14 cellular contexts compared by ENCODE assay signal in the genomic region with DNA sequence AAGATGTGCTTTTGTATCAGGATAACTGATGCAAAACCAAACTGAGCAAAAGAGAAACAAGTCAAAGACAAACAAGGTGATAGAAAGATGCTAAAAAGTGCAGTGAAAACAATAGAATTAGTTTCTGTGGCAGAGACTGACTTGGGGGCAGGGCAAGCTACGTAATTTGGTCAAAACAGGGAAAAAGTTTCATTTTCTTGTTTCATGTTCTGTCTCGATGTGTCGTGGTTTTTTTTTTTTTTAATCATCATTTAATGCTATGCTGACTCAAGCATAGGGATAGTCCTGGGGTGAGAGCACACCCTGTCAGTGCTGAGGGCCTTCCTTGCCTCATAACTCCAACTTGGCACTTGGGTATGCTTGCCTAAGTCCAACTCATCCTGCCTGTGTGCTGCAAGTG.
A peak's percentile ranks its signal among the peaks of the same experiment; 100 is the strongest.
DNase-seq lines count a peak whose midpoint lies in the region; ATAC-seq lines count a peak whose summit lies in the region.
"Had no signal": no experiment of that assay in that cellular context is flagged by ENCODE, and none has a peak within 500 bp of the region (broad histone marks: within the 10 kb centered on the region; RNA-seq: fewer than 3 reads in every experiment).

No MANE protein-coding gene starts in this region.

- no peak overlapping the region for H3K27ac Mint-ChIP-seq in activated T-cell treated with anti-CD3 and anti-CD28 coated beads, Interleukin-2, amount 50 U/mL, for 72 hours
- no peak overlapping the region for H3K27ac Mint-ChIP-seq in stimulated activated effector memory CD8-positive, alpha-beta T cell treated with anti-CD3 and anti-CD28 coated beads, Interleukin-12 subunit alpha, Interleukin-12 subunit beta, amount 100 ng/mL, for 72 hours
- H3K27ac Mint-ChIP-seq: activated T-cell treated with anti-CD3 and anti-CD28 coated beads, Interleukin-2, amount 50 U/mL, for 24 hours had no signal

- H3K9me3 Mint-ChIP-seq in activated T-cell treated with anti-CD3 and anti-CD28 coated beads, Interleukin-2, amount 50 U/mL, for 72 hours, result peaks cover 0 to 1% of the 10 kb centered on the region in 2 donors
- H3K9me3 Mint-ChIP-seq in stimulated activated effector memory CD8-positive, alpha-beta T cell treated with anti-CD3 and anti-CD28 coated beads, Interleukin-12 subunit alpha, Interleukin-12 subunit beta, amount 100 ng/mL, for 72 hours, result no peaks in the 10 kb centered on the region
- H3K9me3 Mint-ChIP-seq: activated T-cell treated with anti-CD3 and anti-CD28 coated beads, Interleukin-2, amount 50 U/mL, for 24 hours had no signal

- peak in 1 of 2 donors; percentile 1 for DNase-seq in activated T-cell treated with anti-CD3 and anti-CD28 coated beads, Interleukin-2, amount 50 U/mL, for 72 hours
- no peak for DNase-seq in activated T-cell treated with anti-CD3 and anti-CD28 coated beads, Interleukin-2, amount 50 U/mL, for 48 hours
- DNase-seq in stimulated activated effector memory CD8-positive, alpha-beta T cell treated with anti-CD3 and anti-CD28 coated beads, Interleukin-12 subunit alpha, Interleukin-12 subunit beta, amount 100 ng/mL, for 72 hours (ENCODE audit: low spot score in 2 of 2), result no peak
- DNase-seq in NAMALWA (ENCODE audit: low spot score), result no peak
- DNase-seq in activated CD4-positive, alpha-beta T cell treated with anti-CD3 and anti-CD28 coated beads, Interleukin-2, amount 50 U/mL, for 1 hour, result no peak
- DNase-seq in activated CD4-positive, CD25-positive, alpha-beta regulatory T cell (lab: John Stamatoyannopoulos, UW), result no peak
- DNase-seq: activated T-cell treated with anti-CD3 and anti-CD28 coated beads, Interleukin-2, amount 50 U/mL, for 24 hours; DND-41; NCI-H1092; nucleus accumbens; transverse colon had no signal

- no peaks in the 10 kb centered on the region for H3K27me3 Mint-ChIP-seq in activated T-cell treated with anti-CD3 and anti-CD28 coated beads, Interleukin-2, amount 50 U/mL, for 72 hours (ENCODE audit: low read depth)
- H3K27me3 Mint-ChIP-seq: activated T-cell treated with anti-CD3 and anti-CD28 coated beads, Interleukin-2, amount 50 U/mL, for 24 hours had no signal

- no peaks in the 10 kb centered on the region for H3K4me1 Mint-ChIP-seq in activated T-cell treated with anti-CD3 and anti-CD28 coated beads, Interleukin-2, amount 50 U/mL, for 72 hours (ENCODE audit: low read depth)
- no peaks in the 10 kb centered on the region for H3K4me1 Mint-ChIP-seq in stimulated activated effector memory CD8-positive, alpha-beta T cell treated with anti-CD3 and anti-CD28 coated beads, Interleukin-12 subunit alpha, Interleukin-12 subunit beta, amount 100 ng/mL, for 72 hours

- H3K36me3 Mint-ChIP-seq in activated T-cell treated with anti-CD3 and anti-CD28 coated beads, Interleukin-2, amount 50 U/mL, for 72 hours (ENCODE audit: insufficient read depth in 2 of 2), result no peaks in the 10 kb centered on the region
- H3K36me3 Mint-ChIP-seq in stimulated activated effector memory CD8-positive, alpha-beta T cell treated with anti-CD3 and anti-CD28 coated beads, Interleukin-12 subunit alpha, Interleukin-12 subunit beta, amount 100 ng/mL, for 72 hours, result no peaks in the 10 kb centered on the region

- no peak overlapping the region for H3K4me3 Mint-ChIP-seq in activated T-cell treated with anti-CD3 and anti-CD28 coated beads, Interleukin-2, amount 50 U/mL, for 72 hours
- no peak overlapping the region for H3K4me3 Mint-ChIP-seq in stimulated activated effector memory CD8-positive, alpha-beta T cell treated with anti-CD3 and anti-CD28 coated beads, Interleukin-12 subunit alpha, Interleukin-12 subunit beta, amount 100 ng/mL, for 72 hours
- H3K4me3 Mint-ChIP-seq: activated T-cell treated with anti-CD3 and anti-CD28 coated beads, Interleukin-2, amount 50 U/mL, for 24 hours had no signal

- peak; percentile 44 to 80 for ATAC-seq in activated T-cell treated with anti-CD3 and anti-CD28 coated beads, Interleukin-2, amount 50 U/mL, for 72 hours (replicated peaks in 1 of 2)
- ATAC-seq in GM21717 (IDR thresholded peaks at IDR 0.05; ENCODE audit: unreplicated experiment) (peak; percentile 84), HG03159 (IDR thresholded peaks at IDR 0.05; ENCODE audit: unreplicated experiment) (peak; percentile 73)
- ATAC-seq in stimulated activated effector memory CD8-positive, alpha-beta T cell treated with anti-CD3 and anti-CD28 coated beads, Interleukin-12 subunit alpha, Interleukin-12 subunit beta, amount 100 ng/mL, for 72 hours, result peak; percentile 68
- ATAC-seq: A549 had no signal
